Comparison of ENCODE assay signal across 8 cellular contexts in genomic region chr1:5423109-5423508, GRCh38.
DNase-seq lines count a peak whose midpoint lies in the region; ATAC-seq lines count a peak whose summit lies in the region.

No MANE protein-coding gene starts in this region.

- ATAC-seq in HG02623 (IDR thresholded peaks at IDR 0.05; ENCODE audit: unreplicated experiment), result no peak
- ATAC-seq in GM19452 (IDR thresholded peaks at IDR 0.05; ENCODE audit: unreplicated experiment), result no peak

- peak overlapping the region; percentile 11 for H3K4me3 ChIP-seq in Jurkat, Clone E6-1 (ENCODE audit: low read length)

- DNase-seq in Jurkat, Clone E6-1 (ENCODE audit: low read depth, low spot score), result peak; percentile 59
- peak; percentile 96 for DNase-seq in RPMI8226
- DNase-seq in activated effector memory CD4-positive, alpha-beta T cell treated with anti-CD3 and anti-CD28 coated beads, Interleukin-2, amount 50 U/mL, for 16 hours, result peak; percentile 70
- DNase-seq in stimulated activated CD4-positive, alpha-beta T cell treated with anti-CD3 and anti-CD28 coated beads, Interleukin-1b, Interleukin-23, amount 100 ng/mL, for 4 hours (ENCODE audit: low read depth in 2 of 2), result peak; percentile 2 to 4
- DNase-seq in hepatic stellate cell (ENCODE audit: low spot score), result no peak
- no peak for DNase-seq in D341Med (ENCODE audit: low spot score)

Comparison
In these comparisons a context has a peak if more than half of its experiments do, and no peak if none do; other contexts are left out.
1. DNase-seq: peak in Jurkat, Clone E6-1 (single experiment), RPMI8226 (single experiment), activated effector memory CD4-positive, alpha-beta T cell treated with anti-CD3 and anti-CD28 coated beads, Interleukin-2, amount 50 U/mL, for 16 hours (single experiment) and stimulated activated CD4-positive, alpha-beta T cell treated with anti-CD3 and anti-CD28 coated beads, Interleukin-1b, Interleukin-23, amount 100 ng/mL, for 4 hours (2 of 2); none in hepatic stellate cell (single experiment) and D341Med (single experiment).